Comparison of ENCODE assay signal across 10 cellular contexts in genomic region chr1:29912413-29912812, GRCh38.
DNase-seq lines count a peak whose midpoint lies in the region; ATAC-seq, FAIRE-seq and TF ChIP-seq lines count a peak whose summit lies in the region.
"Had no signal": no experiment of that assay in that cellular context is flagged by ENCODE, and none has a peak within 500 bp of the region (broad histone marks: within the 10 kb centered on the region; RNA-seq: fewer than 3 reads in every experiment).

No MANE protein-coding gene starts in this region.

- peaks cover 0 to 19% of the 10 kb centered on the region in 2 experiments; a peak in 2 of 5 replicates for H3K27me3 ChIP-seq in K562 (ENCODE audit: control insufficient read depth in 2 of 2, insufficient read depth in 2 of 2, low read length in 2 of 2)
- no peaks in the 10 kb centered on the region for H3K27me3 ChIP-seq in mesendoderm (ENCODE audit: insufficient read depth, low read length, poor library complexity)
- H3K27me3 ChIP-seq in effector memory CD4-positive, alpha-beta T cell (replicated peaks; ENCODE audit: control insufficient read depth, insufficient read depth, low read length, poor library complexity, severe bottlenecking) = no peaks in the 10 kb centered on the region

- no peak overlapping the region for H3K18ac ChIP-seq in mesendoderm (ENCODE audit: low read length)

- intact Hi-C loops in K562 (cut with micrococcal nuclease) = no loop called here

- H2AFZ ChIP-seq in K562 (ENCODE audit: low read depth, low read length) = no peak overlapping the region

- no peak for TF ChIP-seq POLR2A in K562 (conservative IDR thresholded peaks at IDR 0.05)

- H2BK15ac ChIP-seq in mesendoderm (replicated peaks; ENCODE audit: low read depth) = no peak overlapping the region

- H3K4me2 ChIP-seq in K562 (ENCODE audit: insufficient read depth, low read length) (no peak overlapping the region), mesendoderm (ENCODE audit: low read length) (no peak overlapping the region)

- DNase-seq in GM04504 (ENCODE audit: low read depth) (peak; percentile 8), M059J (ENCODE audit: low read depth) (peak; percentile 33), K562 (ENCODE audit: extremely low read depth in 1 of 4, low spot score in 3 of 4) (peak in 1 of 4 experiments; percentile 24), mesendoderm (peak; percentile 47), T-helper 9 cell (no peak), nephron progenitor cell (no peak)
- no peak for DNase-seq in effector memory CD4-positive, alpha-beta T cell
- DNase-seq: activated CD8-positive, alpha-beta memory T cell treated with anti-CD3 and anti-CD28 coated beads for 24 hours; naive thymus-derived CD4-positive, alpha-beta T cell; NCI-H2227 treated with DMSO at 0.1 percent for 48 hours had no signal

- POLR2A ChIA-PET in K562 (lab: Yijun Ruan, JAX) = no interaction called here

- peak in 1 of 2 experiments; percentile 55; a peak in 2 of 4 replicates for TF ChIP-seq RAD21 in K562 (CRISPR knock-in tag; conservative IDR thresholded peaks at IDR 0.05 in 1 of 2, IDR thresholded peaks at IDR 0.05 in 1 of 2)

- FAIRE-seq in K562 (lab: Jason Lieb, UNC) = peak; percentile 74

- H3K36me3 ChIP-seq in K562 (ENCODE audit: control insufficient read depth, insufficient read depth, low read length) (no peaks in the 10 kb centered on the region), mesendoderm (ENCODE audit: control insufficient read depth, insufficient read depth, low read length) (no peaks in the 10 kb centered on the region)
- H3K36me3 ChIP-seq in effector memory CD4-positive, alpha-beta T cell (ENCODE audit: control insufficient read depth, insufficient read depth, low read length) = no peaks in the 10 kb centered on the region

- no peaks in the 10 kb centered on the region for H3K79me1 ChIP-seq in mesendoderm (ENCODE audit: low read length)

- H4K20me1 ChIP-seq in K562 (replicated peaks; ENCODE audit: control insufficient read depth, insufficient read depth, low read length) = no peaks in the 10 kb centered on the region

- no peak overlapping the region for H3K23ac ChIP-seq in mesendoderm (ENCODE audit: low read length)

- CTCF ChIA-PET in K562 (lab: Yijun Ruan, JAX; ENCODE audit: low intra/inter-chr PET ratio) = interaction anchor here (0.8 to 1.7 kb wide), 2 partner anchors 320 to 468 kb away, joined by 3 to 11 read pairs; no protein-coding TSS in a partner anchor

- 0% methylated on average over 1 of the region's 1 CpG for WGBS in K562 (ENCODE audit: insufficient coverage, low coverage, missing lambda C conversion rate)
- no CpG with 5 or more reads among the region's 1 CpG for WGBS in mesendoderm (ENCODE audit: extremely low coverage, insufficient coverage, low lambda C conversion rate)

- H3K79me2 ChIP-seq in K562 (ENCODE audit: control insufficient read depth, insufficient read depth, low read length) (no peaks in the 10 kb centered on the region), mesendoderm (ENCODE audit: control insufficient read depth, insufficient read depth, low read length) (no peaks in the 10 kb centered on the region)

- no peak for TF ChIP-seq EP300 in K562 (IDR thresholded peaks at IDR 0.05; ENCODE audit: low read length)

- no peak overlapping the region for H2BK120ac ChIP-seq in mesendoderm (ENCODE audit: low read depth, low read length)

- H3K4me3 ChIP-seq in K562 = no peak overlapping the region
- no peak overlapping the region for H3K4me3 ChIP-seq in mesendoderm (ENCODE audit: low read length)
- H3K4me3 ChIP-seq in effector memory CD4-positive, alpha-beta T cell (ENCODE audit: insufficient read depth, low read depth, low read length, poor library complexity, severe bottlenecking) = no peak overlapping the region

- no peak overlapping the region for H3K56ac ChIP-seq in mesendoderm (ENCODE audit: low read length)

- ATAC-seq in K562 = no peak
- ATAC-seq: naive thymus-derived CD4-positive, alpha-beta T cell had no signal

- no peak overlapping the region for H3K27ac Mint-ChIP-seq in nephron progenitor cell
- H3K27ac Mint-ChIP-seq: naive thymus-derived CD4-positive, alpha-beta T cell had no signal

- no peaks in the 10 kb centered on the region for H3K36me3 Mint-ChIP-seq in nephron progenitor cell (ENCODE audit: low read depth)

- H3K27ac ChIP-seq in K562 (ENCODE audit: extremely low read depth, low read depth, low read length) (no peak overlapping the region), mesendoderm (ENCODE audit: low read depth, low read length) (no peak overlapping the region)
- no peak overlapping the region for H3K27ac ChIP-seq in effector memory CD4-positive, alpha-beta T cell (ENCODE audit: insufficient read depth, low read length, poor library complexity, severe bottlenecking)

- no peak overlapping the region for H4K8ac ChIP-seq in mesendoderm (ENCODE audit: low read depth, low read length)

- no peak overlapping the region for H3K4me3 Mint-ChIP-seq in nephron progenitor cell
- H3K4me3 Mint-ChIP-seq: naive thymus-derived CD4-positive, alpha-beta T cell had no signal

- H2BK5ac ChIP-seq in mesendoderm (ENCODE audit: low read length) = no peak overlapping the region

- H3K4me1 ChIP-seq in K562 (replicated peaks in 1 of 2; ENCODE audit: control insufficient read depth in 2 of 2, insufficient read depth in 2 of 2, low read length in 2 of 2) (no peaks in the 10 kb centered on the region), mesendoderm (ENCODE audit: control insufficient read depth, low read depth, low read length) (peaks cover 2% of the 10 kb centered on the region)
- no peaks in the 10 kb centered on the region for H3K4me1 ChIP-seq in effector memory CD4-positive, alpha-beta T cell (ENCODE audit: control insufficient read depth, insufficient read depth, low read length, poor library complexity, severe bottlenecking)

- peaks cover 8% of the 10 kb centered on the region for H3K9me3 Mint-ChIP-seq in nephron progenitor cell

- H3K9me1 ChIP-seq in K562 (ENCODE audit: control insufficient read depth, insufficient read depth, low read length) = no peaks in the 10 kb centered on the region

- H3K9me3 ChIP-seq in K562 (replicated peaks; ENCODE audit: control insufficient read depth, insufficient read depth, low read depth, low read length) = no peaks in the 10 kb centered on the region
- no peaks in the 10 kb centered on the region for H3K9me3 ChIP-seq in effector memory CD4-positive, alpha-beta T cell (ENCODE audit: control insufficient read depth, low read length)

- no peak overlapping the region for H4K5ac ChIP-seq in mesendoderm (ENCODE audit: low read length)

- in situ Hi-C loops in K562 (cut with MboI) = no loop called here

- H2AK5ac ChIP-seq in mesendoderm (ENCODE audit: low read length) = no peak overlapping the region

- TF ChIP-seq CTCF in K562 (IDR thresholded peaks at IDR 0.05 in 2 of 3, conservative IDR thresholded peaks at IDR 0.05 in 1 of 3; ENCODE audit: insufficient read depth in 2 of 3, low read depth in 1 of 3, low read length in 3 of 3) (peak; percentile 11 to 55 (median 28); a peak in 2 of 6 replicates), nephron progenitor cell (IDR thresholded peaks at IDR 0.05) (no peak)

- peaks cover 4% of the 10 kb centered on the region for H3K27me3 Mint-ChIP-seq in nephron progenitor cell (ENCODE audit: low read depth, poor library complexity)

- H3K4ac ChIP-seq in mesendoderm (ENCODE audit: low read depth, low read length) = no peak overlapping the region

- H3K9ac ChIP-seq in K562 (ENCODE audit: insufficient read depth in 1 of 2, low read depth in 2 of 2, low read length in 2 of 2) = no peak overlapping the region
- H3K9ac ChIP-seq in mesendoderm (ENCODE audit: low read length) = no peak overlapping the region

- no TSS peak for BruUV-seq in K562 (replicated peaks; lab: Mats Ljungman, UMichigan)

- peaks cover 19% of the 10 kb centered on the region for H3K4me1 Mint-ChIP-seq in nephron progenitor cell

TF ChIP-seq in K562, 482 proteins besides CTCF, POLR2A, EP300 and RAD21:
- TF ChIP-seq TOE1 (IDR thresholded peaks at IDR 0.05; ENCODE audit: borderline replicate concordance) (no peak), TOE1 (CRISPR knock-in tag; IDR thresholded peaks at IDR 0.05; ENCODE audit: borderline replicate concordance, low read depth) (no peak), NFE2 (IDR thresholded peaks at IDR 0.05; ENCODE audit: low read depth) (peak; percentile 77), ZNF644 (tag; IDR thresholded peaks at IDR 0.05; ENCODE audit: low read depth) (no peak), MAFG (tag; conservative IDR thresholded peaks at IDR 0.05) (peak; percentile 35; the same call in 1 of the 2 replicates), CSDE1 (IDR thresholded peaks at IDR 0.05) (no peak), SMC3 (conservative IDR thresholded peaks at IDR 0.05; ENCODE audit: insufficient read depth, low read depth, low read length) (0 out of 2 replicates have a peak, but pooled peaks have one; percentile 22), ZNF316 (IDR thresholded peaks at IDR 0.05) (0 out of 2 replicates have a peak, but pooled peaks have one; percentile 2)

Comparison
In these comparisons a context has a peak if more than half of its experiments do, and no peak if none do; other contexts are left out.
1. DNase-seq: peak in GM04504 (single experiment), M059J (single experiment) and mesendoderm (single experiment); none in effector memory CD4-positive, alpha-beta T cell (0 of 3), T-helper 9 cell (single experiment) and nephron progenitor cell (single experiment).